1 cellular context compared by ENCODE assay signal in the genomic region with DNA sequence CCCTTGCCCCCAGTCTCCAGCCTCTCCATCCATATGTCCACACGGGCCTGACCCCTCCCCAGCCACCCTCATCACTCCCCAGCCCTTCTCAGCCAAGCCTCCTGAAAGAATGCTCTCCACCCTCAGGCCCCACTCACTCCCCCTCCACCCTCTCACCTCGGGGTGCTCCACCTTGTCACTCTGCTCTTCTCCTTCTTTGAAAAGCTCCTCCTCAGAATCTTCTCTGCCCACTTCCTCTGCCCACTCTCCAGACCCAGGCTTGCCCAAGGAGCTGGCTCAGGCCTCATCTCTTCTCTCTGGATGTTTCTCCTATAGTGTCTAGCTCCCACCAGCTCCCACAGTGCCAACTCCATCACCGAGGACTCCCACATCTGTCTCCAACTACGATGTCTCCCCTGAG.
TF ChIP-seq lines count a peak whose summit lies in the region.

No MANE protein-coding gene starts in this region.

TF ChIP-seq in IMR-90, 13 proteins besides CTCF, POLR2A, EP300 and RAD21:
- no peak for TF ChIP-seq MAZ (IDR thresholded peaks at IDR 0.05; ENCODE audit: borderline replicate concordance, low read depth, low read length)
- TF ChIP-seq FOS (IDR thresholded peaks at IDR 0.05; ENCODE audit: low read depth, low read length), result no peak
- no peak for TF ChIP-seq MAFK (IDR thresholded peaks at IDR 0.05; ENCODE audit: low read depth, low read length)
- TF ChIP-seq ELK1 (IDR thresholded peaks at IDR 0.05; ENCODE audit: borderline replicate concordance, low read depth, low read length), result no peak
- TF ChIP-seq MXI1 (IDR thresholded peaks at IDR 0.05; ENCODE audit: borderline replicate concordance, low read depth, low read length), result no peak
- TF ChIP-seq CHD1 (IDR thresholded peaks at IDR 0.05; ENCODE audit: low read depth, low read length), result no peak
- no peak for TF ChIP-seq NFE2L2 (IDR thresholded peaks at IDR 0.05; ENCODE audit: low read depth, low read length)
- no peak for TF ChIP-seq BHLHE40 (IDR thresholded peaks at IDR 0.05; ENCODE audit: low read depth, low read length)
- TF ChIP-seq SMC3 (IDR thresholded peaks at IDR 0.05; ENCODE audit: low read depth, low read length), result no peak
- TF ChIP-seq RFX5 (IDR thresholded peaks at IDR 0.05; ENCODE audit: low read depth, low read length), result no peak
- TF ChIP-seq CEBPB (IDR thresholded peaks at IDR 0.05; ENCODE audit: low read depth, low read length), result no peak
- no peak for TF ChIP-seq USF2 (IDR thresholded peaks at IDR 0.05; ENCODE audit: low read depth, low read length)
- TF ChIP-seq RCOR1 (IDR thresholded peaks at IDR 0.05; ENCODE audit: insufficient replicate concordance, low read length), result no peak
